In genomic region chr3:11118181-11118682, GRCh38 we compare ENCODE assay signal across 16 cellular contexts. TPM values are rescaled to one million over a fixed set of nuclear protein-coding genes. Genes with fewer than 3 reads are reported as not detected.
A peak's percentile ranks its signal among the peaks of the same experiment; 100 is the strongest.
DNase-seq lines count a peak whose midpoint lies in the region; ATAC-seq, FAIRE-seq and TF ChIP-seq lines count a peak whose summit lies in the region.
"Had no signal": no experiment of that assay in that cellular context is flagged by ENCODE, and none has a peak within 500 bp of the region (broad histone marks: within the 10 kb centered on the region; RNA-seq: fewer than 3 reads in every experiment).

No MANE protein-coding gene starts in this region.

- FAIRE-seq in H54 (lab: Jason Lieb, UNC) = peak; percentile 77

- no peak for ATAC-seq in HG02840 (IDR thresholded peaks at IDR 0.05; ENCODE audit: low FRiP score, unreplicated experiment)
- ATAC-seq: activated T-cell treated with anti-CD3 and anti-CD28 coated beads, Interleukin-2, amount 50 U/mL, for 72 hours had no signal

- TF ChIP-seq CTCF in fibroblast of pulmonary artery (IDR thresholded peaks at IDR 0.05; ENCODE audit: low read length, missing control alignments) (no peak), smooth muscle cell (IDR thresholded peaks at IDR 0.05; ENCODE audit: borderline replicate concordance, insufficient read depth, poor library complexity, severe bottlenecking) (no peak), suprapubic skin (IDR thresholded peaks at IDR 0.05) (no peak)

- no peak overlapping the region for H3K4me3 ChIP-seq in adipocyte (ENCODE audit: low read length)
- no peak overlapping the region for H3K4me3 ChIP-seq in fibroblast of pulmonary artery (replicated peaks; ENCODE audit: low read depth, low read length)
- H3K4me3 ChIP-seq in smooth muscle cell = no peak overlapping the region
- H3K4me3 ChIP-seq in suprapubic skin = no peak overlapping the region

- H3K27ac ChIP-seq in smooth muscle cell (ENCODE audit: low read depth) = no peak overlapping the region
- no peak overlapping the region for H3K27ac ChIP-seq in suprapubic skin

- TF ChIP-seq POLR2A in H54 (IDR thresholded peaks at IDR 0.05; ENCODE audit: low read depth, low read length) (no peak), suprapubic skin (IDR thresholded peaks at IDR 0.05) (no peak)

- 62% methylated on average over 8 of the region's 8 CpGs for WGBS in smooth muscle cell (ENCODE audit: low lambda C conversion rate)
- WGBS in suprapubic skin = 59% methylated on average over 8 of the region's 8 CpGs

- no peaks in the 10 kb centered on the region for H4K20me1 ChIP-seq in smooth muscle cell (ENCODE audit: low read depth)

- H2AFZ ChIP-seq in smooth muscle cell (ENCODE audit: low read depth) = no peak overlapping the region

- no peak overlapping the region for H3K9ac ChIP-seq in adipocyte (ENCODE audit: low read length)
- no peak overlapping the region for H3K9ac ChIP-seq in smooth muscle cell (ENCODE audit: low read depth)

- no peak for TF ChIP-seq EP300 in suprapubic skin (IDR thresholded peaks at IDR 0.05)

- no peaks in the 10 kb centered on the region for H3F3A ChIP-seq in smooth muscle cell (ENCODE audit: low read depth)

- peak overlapping the region; percentile 17 for H3K4me2 ChIP-seq in smooth muscle cell

- DNase-seq in H54 (ENCODE audit: insufficient read length, low spot score) = peak; percentile 58
- DNase-seq in adipocyte (ENCODE audit: low read depth) = peak; percentile 65
- peak; percentile 50 for DNase-seq in fibroblast of pulmonary artery (ENCODE audit: low read depth)
- DNase-seq in smooth muscle cell (lab: John Stamatoyannopoulos, UW; ENCODE audit: unreplicated experiment) = no peak
- DNase-seq in suprapubic skin (ENCODE audit: low spot score in 2 of 2) = no peak
- no peak for DNase-seq in NOMO-1 treated with DMSO at 0.1 percent for 48 hours (lab: John Stamatoyannopoulos, UW; ENCODE audit: unreplicated experiment)
- DNase-seq: activated CD4-positive, alpha-beta T cell treated with anti-CD3 and anti-CD28 coated beads for 1 hour; activated T-cell treated with anti-CD3 and anti-CD28 coated beads, Interleukin-2, amount 50 U/mL, for 72 hours; amygdala; CD8-positive, alpha-beta memory T cell; GDM1; NCI-H1436; NCI-H446 treated with DMSO at 0.1 percent for 48 hours; stimulated activated CD4-positive, alpha-beta T cell treated with anti-CD3 and anti-CD28 coated beads, Interleukin-2, amount 100 ng/mL, for 24 hours had no signal

- H3K27me3 ChIP-seq in adipocyte (replicated peaks; ENCODE audit: control insufficient read depth, insufficient read depth, low read length) (no peaks in the 10 kb centered on the region), smooth muscle cell (ENCODE audit: low read depth) (no peaks in the 10 kb centered on the region), suprapubic skin (no peaks in the 10 kb centered on the region)

- H3K4me1 ChIP-seq in adipocyte (ENCODE audit: control insufficient read depth, insufficient read depth, low read length) (no peaks in the 10 kb centered on the region), smooth muscle cell (ENCODE audit: low read depth) (no peaks in the 10 kb centered on the region), suprapubic skin (no peaks in the 10 kb centered on the region)

- H3K36me3 ChIP-seq in adipocyte (ENCODE audit: control insufficient read depth, insufficient read depth, low read length, severe bottlenecking) (no peaks in the 10 kb centered on the region), smooth muscle cell (ENCODE audit: low read depth) (no peaks in the 10 kb centered on the region), suprapubic skin (no peaks in the 10 kb centered on the region)

- peaks cover 6% of the 10 kb centered on the region for H3K9me3 ChIP-seq in adipocyte (ENCODE audit: control insufficient read depth, low read length)
- no peaks in the 10 kb centered on the region for H3K9me3 ChIP-seq in smooth muscle cell (replicated peaks; ENCODE audit: low read depth)
- peaks cover 5% of the 10 kb centered on the region for H3K9me3 ChIP-seq in suprapubic skin

- no peaks in the 10 kb centered on the region for H3K79me2 ChIP-seq in smooth muscle cell (ENCODE audit: low read depth)

RNA-seq across cellular contexts. Expression of gene HRH1, which starts 36.1 kb away (rescaled TPM):
- 6.1 and 9.9 TPM in 2 replicates for total RNA-seq in smooth muscle cell
- 6.3 and 7.3 TPM in 2 replicates for polyA plus RNA-seq in smooth muscle cell
- 10 to 100 TPM; 10.9 to 12.2 (median 11.4) TPM for total RNA-seq in suprapubic skin
- total RNA-seq: OCI-LY7 had no signal
- polyA plus RNA-seq: CD8-positive, alpha-beta memory T cell had no signal

Comparison
In these comparisons a context has a peak if more than half of its experiments do, and no peak if none do; other contexts are left out.
1. DNase-seq: peak in H54 (single experiment), adipocyte (single experiment) and fibroblast of pulmonary artery (single experiment); none in smooth muscle cell (single experiment), suprapubic skin (0 of 2) and NOMO-1 treated with DMSO at 0.1 percent for 48 hours (single experiment).